ENCODE assay signal across 34 cellular contexts in the genomic region with DNA sequence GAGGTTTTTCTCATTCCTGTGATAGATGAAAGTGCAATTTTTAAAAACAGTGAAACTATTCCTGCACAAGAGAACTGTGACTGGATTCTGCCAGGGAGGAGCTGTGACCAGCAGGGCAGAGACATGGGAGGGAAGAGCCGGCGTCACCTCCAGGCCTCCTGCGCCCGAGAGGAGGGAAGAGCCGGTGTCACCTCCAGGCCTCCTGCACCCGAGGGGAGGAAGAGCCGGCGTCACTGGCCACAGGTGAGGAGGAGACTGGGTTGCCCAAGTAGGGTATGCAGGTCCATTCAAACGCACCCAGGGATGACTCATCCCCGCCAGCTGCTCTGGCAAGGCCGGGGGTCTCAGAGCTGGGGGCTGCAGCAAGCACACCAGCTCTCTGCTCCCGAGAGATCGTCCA. TPM values are rescaled to one million over a fixed set of nuclear protein-coding genes. Genes with fewer than 3 reads are reported as not detected.
DNase-seq lines count a peak whose midpoint lies in the region; ATAC-seq and TF ChIP-seq lines count a peak whose summit lies in the region.
"Had no signal": no experiment of that assay in that cellular context is flagged by ENCODE, and none has a peak within 500 bp of the region (broad histone marks: within the 10 kb centered on the region; RNA-seq: fewer than 3 reads in every experiment).

No MANE protein-coding gene starts in this region.

- H3K27ac Mint-ChIP-seq in activated T-cell treated with anti-CD3 and anti-CD28 coated beads, Interleukin-2, amount 50 U/mL, for 24 hours, result no peak overlapping the region
- no peak overlapping the region for H3K27ac Mint-ChIP-seq in activated T-cell treated with anti-CD3 and anti-CD28 coated beads, Interleukin-2, amount 50 U/mL, for 72 hours
- H3K27ac Mint-ChIP-seq in natural killer cell (no peak overlapping the region), type B pancreatic cell (no peak overlapping the region)
- H3K27ac Mint-ChIP-seq: activated naive CD4-positive, alpha-beta T cell treated with anti-CD3 and anti-CD28 coated beads, Interleukin-2, amount 50 U/mL, for 24 hours; activated T-helper 1 cell treated with anti-CD3 and anti-CD28 coated beads, Interleukin-12 subunit alpha, Interleukin-12 subunit beta, Interleukin-2, Interleukin-4 antibody, amounts not matched to agents 30 ng/mL and 10 ng/mL and 1 ng/mL, durations not matched to agents 14 hours and 24 hours and 36 hours; B cell; stimulated activated memory B cell treated with anti-CD40 and anti-IgM and Interleukin-4, amounts not matched to agents 10 μg/mL and 1 μg/mL and 100 μg/mL, for 72 hours had no signal

- no peak overlapping the region for H3K4me3 Mint-ChIP-seq in activated T-cell treated with anti-CD3 and anti-CD28 coated beads, Interleukin-2, amount 50 U/mL, for 24 hours
- no peak overlapping the region for H3K4me3 Mint-ChIP-seq in activated T-cell treated with anti-CD3 and anti-CD28 coated beads, Interleukin-2, amount 50 U/mL, for 72 hours
- H3K4me3 Mint-ChIP-seq in natural killer cell (no peak overlapping the region), type B pancreatic cell (no peak overlapping the region)
- H3K4me3 Mint-ChIP-seq: activated naive CD4-positive, alpha-beta T cell treated with anti-CD3 and anti-CD28 coated beads, Interleukin-2, amount 50 U/mL, for 24 hours; activated T-helper 1 cell treated with anti-CD3 and anti-CD28 coated beads, Interleukin-12 subunit alpha, Interleukin-12 subunit beta, Interleukin-2, Interleukin-4 antibody, amounts not matched to agents 30 ng/mL and 10 ng/mL and 1 ng/mL, durations not matched to agents 14 hours and 24 hours and 36 hours; B cell; immature natural killer cell; nephron progenitor cell; stimulated activated memory B cell treated with anti-CD40 and anti-IgM and Interleukin-4, amounts not matched to agents 10 μg/mL and 1 μg/mL and 100 μg/mL, for 72 hours had no signal

- no peaks in the 10 kb centered on the region for H3K9me3 Mint-ChIP-seq in activated T-cell treated with anti-CD3 and anti-CD28 coated beads, Interleukin-2, amount 50 U/mL, for 24 hours
- no peaks in the 10 kb centered on the region for H3K9me3 Mint-ChIP-seq in activated T-cell treated with anti-CD3 and anti-CD28 coated beads, Interleukin-2, amount 50 U/mL, for 72 hours
- H3K9me3 Mint-ChIP-seq in natural killer cell (no peaks in the 10 kb centered on the region), type B pancreatic cell (no peaks in the 10 kb centered on the region)
- H3K9me3 Mint-ChIP-seq: activated naive CD4-positive, alpha-beta T cell treated with anti-CD3 and anti-CD28 coated beads, Interleukin-2, amount 50 U/mL, for 24 hours; activated T-helper 1 cell treated with anti-CD3 and anti-CD28 coated beads, Interleukin-12 subunit alpha, Interleukin-12 subunit beta, Interleukin-2, Interleukin-4 antibody, amounts not matched to agents 30 ng/mL and 10 ng/mL and 1 ng/mL, durations not matched to agents 14 hours and 24 hours and 36 hours; immature natural killer cell; stimulated activated memory B cell treated with anti-CD40 and anti-IgM and Interleukin-4, amounts not matched to agents 10 μg/mL and 1 μg/mL and 100 μg/mL, for 72 hours had no signal

- TF ChIP-seq CTCF in coronary artery (IDR thresholded peaks at IDR 0.05), result no peak
- TF ChIP-seq CTCF in natural killer cell (IDR thresholded peaks at IDR 0.05), result no peak
- no peak for TF ChIP-seq CTCF in type B pancreatic cell (conservative IDR thresholded peaks at IDR 0.05)

- H3K27ac ChIP-seq in coronary artery, result no peak overlapping the region
- H3K27ac ChIP-seq: gastrocnemius medialis, hepatocyte, KMS-11, left ventricle myocardium inferior, parathyroid adenoma, Peyer's patch, right atrium auricular region, uterus, VCaP had no signal

- H3K27me3 Mint-ChIP-seq in activated T-cell treated with anti-CD3 and anti-CD28 coated beads, Interleukin-2, amount 50 U/mL, for 24 hours, result no peaks in the 10 kb centered on the region
- peaks cover 21% of the 10 kb centered on the region for H3K27me3 Mint-ChIP-seq in activated T-cell treated with anti-CD3 and anti-CD28 coated beads, Interleukin-2, amount 50 U/mL, for 72 hours (ENCODE audit: low read depth)
- H3K27me3 Mint-ChIP-seq in natural killer cell (ENCODE audit: low read depth in 2 of 2) (peaks cover 8 to 15% of the 10 kb centered on the region in 2 donors), type B pancreatic cell (peaks cover 2% of the 10 kb centered on the region)

- no peaks in the 10 kb centered on the region for H3K4me1 Mint-ChIP-seq in activated T-cell treated with anti-CD3 and anti-CD28 coated beads, Interleukin-2, amount 50 U/mL, for 24 hours (ENCODE audit: low read depth)
- no peaks in the 10 kb centered on the region for H3K4me1 Mint-ChIP-seq in activated T-cell treated with anti-CD3 and anti-CD28 coated beads, Interleukin-2, amount 50 U/mL, for 72 hours (ENCODE audit: low read depth)
- H3K4me1 Mint-ChIP-seq in natural killer cell, result peaks cover 0 to 8% of the 10 kb centered on the region in 2 donors
- peaks cover 5% of the 10 kb centered on the region for H3K4me1 Mint-ChIP-seq in type B pancreatic cell (ENCODE audit: unreplicated experiment)
- H3K4me1 Mint-ChIP-seq: activated naive CD4-positive, alpha-beta T cell treated with anti-CD3 and anti-CD28 coated beads, Interleukin-2, amount 50 U/mL, for 24 hours; B cell; immature natural killer cell; stimulated activated memory B cell treated with anti-CD40 and anti-IgM and Interleukin-4, amounts not matched to agents 10 μg/mL and 1 μg/mL and 100 μg/mL, for 72 hours had no signal

- peak; percentile 7 for DNase-seq in activated T-cell treated with anti-CD3 and anti-CD28 coated beads, Interleukin-2, amount 50 U/mL, for 24 hours
- DNase-seq in activated T-cell treated with anti-CD3 and anti-CD28 coated beads, Interleukin-2, amount 50 U/mL, for 72 hours, result no peak
- peak; percentile 43 for DNase-seq in coronary artery (ENCODE audit: low spot score)
- DNase-seq in natural killer cell, result peak; percentile 7
- DNase-seq in type B pancreatic cell (ENCODE audit: extremely low spot score, unreplicated experiment), result peak; percentile 54
- DNase-seq in medulla oblongata (ENCODE audit: extremely low spot score), result no peak
- DNase-seq in NCI-H146 treated with DMSO at 0.1 percent for 48 hours (lab: John Stamatoyannopoulos, UW; ENCODE audit: unreplicated experiment), result no peak
- DNase-seq: activated CD4-positive, alpha-beta T cell treated with anti-CD3 and anti-CD28 coated beads, Interleukin-2, amount 50 U/mL, for 1 hour; dermis blood vessel endothelial cell; DMS153; gastrocnemius medialis; immature natural killer cell; left ventricle myocardium inferior; MM.1S; NCI-H2081 treated with DMSO at 0.1 percent for 48 hours; NCI-H345; nephron progenitor cell; SIG-M5; stimulated activated CD4-positive, alpha-beta T cell treated with anti-CD3 and anti-CD28 coated beads, Interleukin-12 subunit alpha, Interleukin-12 subunit beta, amount 100 ng/mL, for 4 hours; stimulated activated CD4-positive, alpha-beta T cell treated with anti-CD3 and anti-CD28 coated beads, Interleukin-4, amount 100 ng/mL, for 4 hours; substantia nigra; T-helper 9 cell had no signal

- H3K36me3 Mint-ChIP-seq in activated T-cell treated with anti-CD3 and anti-CD28 coated beads, Interleukin-2, amount 50 U/mL, for 24 hours (ENCODE audit: low read depth), result no peaks in the 10 kb centered on the region
- no peaks in the 10 kb centered on the region for H3K36me3 Mint-ChIP-seq in activated T-cell treated with anti-CD3 and anti-CD28 coated beads, Interleukin-2, amount 50 U/mL, for 72 hours (ENCODE audit: insufficient read depth in 2 of 2)
- H3K36me3 Mint-ChIP-seq in natural killer cell, result no peaks in the 10 kb centered on the region
- no peaks in the 10 kb centered on the region for H3K36me3 Mint-ChIP-seq in type B pancreatic cell
- H3K36me3 Mint-ChIP-seq: immature natural killer cell; stimulated activated memory B cell treated with anti-CD40 and anti-IgM and Interleukin-4, amounts not matched to agents 10 μg/mL and 1 μg/mL and 100 μg/mL, for 72 hours had no signal

- no peak overlapping the region for H3K4me3 ChIP-seq in coronary artery
- H3K4me3 ChIP-seq: gastrocnemius medialis, hepatocyte, left ventricle myocardium inferior, Peyer's patch, right atrium auricular region, uterus had no signal

- intact Hi-C loops in natural killer cell (cut with micrococcal nuclease), result no loop called here

- ATAC-seq in activated T-cell treated with anti-CD3 and anti-CD28 coated beads, Interleukin-2, amount 50 U/mL, for 72 hours (replicated peaks in 1 of 2), result no peak
- no peak for ATAC-seq in natural killer cell
- ATAC-seq in GM21390 (IDR thresholded peaks at IDR 0.05; ENCODE audit: unreplicated experiment), result no peak
- ATAC-seq: gastrocnemius medialis; stimulated activated memory B cell treated with anti-CD40 and anti-IgM and Interleukin-4, amounts not matched to agents 10 μg/mL and 1 μg/mL and 100 μg/mL, for 72 hours had no signal

RNA-seq across cellular contexts. Expression of gene METRNL, which starts 56.7 kb away (rescaled TPM):
- total RNA-seq in activated T-cell treated with anti-CD3 and anti-CD28 coated beads, Interleukin-2, amount 50 U/mL, for 72 hours, result 100 to 1,000 TPM; 137 to 198 TPM
- 100 to 1,000 TPM; 227 to 390 (median 325) TPM for total RNA-seq in natural killer cell
- 76.2 and 145 TPM in 2 replicates for total RNA-seq in type B pancreatic cell (ENCODE audit: low replicate concordance)

Comparison
In these comparisons a context has a peak if more than half of its experiments do, and no peak if none do; other contexts are left out.
1. DNase-seq: peak in activated T-cell treated with anti-CD3 and anti-CD28 coated beads, Interleukin-2, amount 50 U/mL, for 24 hours (single experiment), coronary artery (single experiment), natural killer cell (single experiment) and type B pancreatic cell (single experiment); none in activated T-cell treated with anti-CD3 and anti-CD28 coated beads, Interleukin-2, amount 50 U/mL, for 72 hours (0 of 2), medulla oblongata (single experiment) and NCI-H146 treated with DMSO at 0.1 percent for 48 hours (single experiment).